8 cellular contexts compared by ENCODE assay signal in the genomic region with DNA sequence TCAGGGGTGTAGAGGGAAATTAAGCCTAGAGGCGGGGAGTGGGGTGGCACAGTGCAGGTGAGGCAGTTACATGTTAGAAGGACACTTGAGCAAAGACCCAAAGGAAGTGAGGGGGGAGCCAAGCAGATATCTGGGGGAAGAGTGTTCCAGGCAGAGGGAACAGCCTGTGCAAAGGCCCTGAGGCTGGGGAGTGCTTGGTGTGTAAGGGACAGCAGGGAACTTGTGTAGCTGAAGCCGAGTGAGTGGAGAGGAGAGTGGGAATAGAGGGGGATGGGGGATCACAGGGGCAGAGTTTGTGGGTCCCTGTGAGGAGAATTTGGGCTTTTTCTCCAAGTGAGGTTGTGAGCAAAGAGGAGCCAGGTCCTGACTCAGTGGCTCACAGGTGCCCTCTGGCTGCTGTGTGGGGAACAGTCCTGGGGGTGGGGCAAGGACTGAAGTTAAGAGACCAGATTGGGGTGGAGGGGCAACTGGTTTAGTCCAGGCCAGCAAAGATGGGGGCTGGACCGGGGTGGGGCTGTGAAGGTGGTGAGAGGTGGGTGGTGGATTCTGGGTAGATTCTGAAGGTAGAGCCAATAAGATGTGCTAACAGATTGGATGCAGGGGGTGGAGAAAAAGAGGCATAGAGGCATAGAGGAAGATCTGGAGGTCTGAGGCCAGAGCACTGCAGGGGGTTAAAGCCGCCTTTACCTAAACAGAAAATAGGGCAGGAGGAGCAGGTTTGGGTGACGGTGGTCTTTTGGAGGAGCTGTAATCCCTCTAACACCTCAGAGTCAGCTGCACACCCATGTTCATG.
DNase-seq lines count a peak whose midpoint lies in the region; ATAC-seq and FAIRE-seq lines count a peak whose summit lies in the region.

No MANE protein-coding gene starts in this region.

- CTCF ChIA-PET in activated naive CD4-positive, alpha-beta T cell treated with anti-CD3 and anti-CD28 coated beads, Interleukin-2, amount 10 ng/mL, durations not matched to agents 7 days and 5 days (lab: Charles Lee), result interaction anchor here (1.0 to 5.0 kb wide), 3 partner anchors 149 to 159 kb away, joined by 3 to 30 read pairs (median 4); no protein-coding TSS in a partner anchor

- H3K27me3 Mint-ChIP-seq in activated naive CD4-positive, alpha-beta T cell treated with anti-CD3 and anti-CD28 coated beads, Interleukin-2, amount 10 ng/mL, durations not matched to agents 7 days and 5 days, result no peaks in the 10 kb centered on the region

- H3K27ac Mint-ChIP-seq in activated naive CD4-positive, alpha-beta T cell treated with anti-CD3 and anti-CD28 coated beads, Interleukin-2, amount 10 ng/mL, durations not matched to agents 7 days and 5 days, result no peak overlapping the region

- no peaks in the 10 kb centered on the region for H3K4me1 Mint-ChIP-seq in activated naive CD4-positive, alpha-beta T cell treated with anti-CD3 and anti-CD28 coated beads, Interleukin-2, amount 10 ng/mL, durations not matched to agents 7 days and 5 days

- ATAC-seq in HG02973 (IDR thresholded peaks at IDR 0.05; ENCODE audit: unreplicated experiment), result no peak
- no peak for ATAC-seq in GM18868 (IDR thresholded peaks at IDR 0.05; ENCODE audit: unreplicated experiment)

- no peaks in the 10 kb centered on the region for H3K36me3 Mint-ChIP-seq in activated naive CD4-positive, alpha-beta T cell treated with anti-CD3 and anti-CD28 coated beads, Interleukin-2, amount 10 ng/mL, durations not matched to agents 7 days and 5 days

- H3K9me3 Mint-ChIP-seq in activated naive CD4-positive, alpha-beta T cell treated with anti-CD3 and anti-CD28 coated beads, Interleukin-2, amount 10 ng/mL, durations not matched to agents 7 days and 5 days, result peaks cover under 1% of the 10 kb centered on the region

- H3K4me3 Mint-ChIP-seq in activated naive CD4-positive, alpha-beta T cell treated with anti-CD3 and anti-CD28 coated beads, Interleukin-2, amount 10 ng/mL, durations not matched to agents 7 days and 5 days, result no peak overlapping the region

- FAIRE-seq in GM19239 (lab: Jason Lieb, UNC), result peak; percentile 90

- DNase-seq in AG08395 (ENCODE audit: low spot score), result peak; percentile 72
- DNase-seq in GM19239 (ENCODE audit: insufficient read length, low spot score), result peak; percentile 27
- peak; percentile 58 for DNase-seq in RPMI8226
- peak; percentile 64 for DNase-seq in activated naive CD4-positive, alpha-beta T cell treated with anti-CD3 and anti-CD28 coated beads, Interleukin-2, amount 10 ng/mL, durations not matched to agents 7 days and 5 days
- peak; percentile 52 for DNase-seq in iPS-NIHi11 (ENCODE audit: low spot score)
- peak; percentile 53 for DNase-seq in stimulated activated CD4-positive, alpha-beta T cell treated with anti-CD3 and anti-CD28 coated beads, Interleukin-4, amount 100 ng/mL, for 1 hour
